ENCODE assay signal across 9 cellular contexts in the genomic region with DNA sequence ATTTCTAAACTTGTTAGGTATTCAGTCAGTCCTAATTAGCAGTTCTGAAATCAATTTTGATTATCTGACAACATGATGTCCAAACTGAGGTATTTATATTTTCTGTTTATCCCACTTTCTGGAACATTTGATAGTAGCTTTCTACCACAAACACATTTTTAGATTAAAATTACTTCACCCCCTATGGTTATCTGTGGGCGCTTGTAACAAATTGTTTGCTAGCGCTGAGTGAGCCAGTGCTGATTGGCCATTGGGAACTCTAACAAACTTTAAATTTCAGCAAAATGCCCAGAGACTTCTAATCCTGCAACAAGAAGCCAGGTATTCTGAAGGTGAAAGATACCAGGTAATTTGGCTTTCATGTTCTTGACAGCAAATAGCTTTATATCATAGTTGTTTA. TPM values are rescaled to one million over a fixed set of nuclear protein-coding genes. Genes with fewer than 3 reads are reported as not detected.
"Had no signal": no experiment of that assay in that cellular context is flagged by ENCODE, and none has a peak within 500 bp of the region (broad histone marks: within the 10 kb centered on the region; RNA-seq: fewer than 3 reads in every experiment).

A gene with protein sequence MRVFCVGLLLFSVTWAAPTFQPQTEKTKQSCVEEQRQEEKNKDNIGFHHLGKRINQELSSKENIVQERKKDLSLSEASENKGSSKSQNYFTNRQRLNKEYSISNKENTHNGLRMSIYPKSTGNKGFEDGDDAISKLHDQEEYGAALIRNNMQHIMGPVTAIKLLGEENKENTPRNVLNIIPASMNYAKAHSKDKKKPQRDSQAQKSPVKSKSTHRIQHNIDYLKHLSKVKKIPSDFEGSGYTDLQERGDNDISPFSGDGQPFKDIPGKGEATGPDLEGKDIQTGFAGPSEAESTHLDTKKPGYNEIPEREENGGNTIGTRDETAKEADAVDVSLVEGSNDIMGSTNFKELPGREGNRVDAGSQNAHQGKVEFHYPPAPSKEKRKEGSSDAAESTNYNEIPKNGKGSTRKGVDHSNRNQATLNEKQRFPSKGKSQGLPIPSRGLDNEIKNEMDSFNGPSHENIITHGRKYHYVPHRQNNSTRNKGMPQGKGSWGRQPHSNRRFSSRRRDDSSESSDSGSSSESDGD (plus strand): TSS at position 301 of the 400 bp plus-strand sequence. CDS start 1,746 bp downstream, outside the sequence.

- H3K4me1 Mint-ChIP-seq: IgD-negative memory B cell had no signal

- H3K27ac ChIP-seq: HL-60 had no signal

- H3K36me3 Mint-ChIP-seq: IgD-negative memory B cell had no signal

- H3K4me3 ChIP-seq: K562 had no signal

- DNase-seq: IMR-90, KBM-7, KG1 had no signal

- H3K9me3 Mint-ChIP-seq: IgD-negative memory B cell had no signal

- H3K4me3 Mint-ChIP-seq: IgD-negative memory B cell had no signal

- H3K27ac Mint-ChIP-seq: IgD-negative memory B cell had no signal

RNA-seq across cellular contexts. Expression of the gene that starts here (rescaled TPM):
- total RNA-seq: HepG2, HT-29, HT1080, IMR-90, K562 had no signal
- polyA plus RNA-seq: IgD-negative memory B cell, IMR-90, K562 had no signal
